ENCODE assay signal across 19 cellular contexts in the genomic region with DNA sequence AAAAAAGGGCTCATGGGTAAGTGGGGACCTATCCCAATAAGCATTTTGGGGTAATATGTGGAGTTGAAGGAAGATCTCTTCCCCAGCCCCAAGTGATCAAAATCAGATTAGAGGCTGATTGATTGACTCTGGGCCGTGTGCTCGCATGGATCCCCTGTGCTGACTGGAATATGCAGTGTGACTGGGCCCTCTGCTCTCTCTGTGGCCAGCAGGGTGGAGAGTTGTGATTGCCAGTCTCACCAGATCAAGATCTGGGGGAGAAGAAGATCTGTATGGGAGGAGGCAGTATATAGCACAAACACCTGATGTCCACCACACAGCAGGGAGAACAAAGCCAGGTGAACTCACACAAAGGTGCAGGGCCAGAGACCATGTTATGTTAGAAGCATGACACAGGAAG. TPM values are rescaled to one million over a fixed set of nuclear protein-coding genes. Genes with fewer than 3 reads are reported as not detected.
DNase-seq lines count a peak whose midpoint lies in the region; ATAC-seq and TF ChIP-seq lines count a peak whose summit lies in the region.
"Had no signal": no experiment of that assay in that cellular context is flagged by ENCODE, and none has a peak within 500 bp of the region (broad histone marks: within the 10 kb centered on the region; RNA-seq: fewer than 3 reads in every experiment).

No MANE protein-coding gene starts in this region.

- no peak overlapping the region for H2BK15ac ChIP-seq in H9 (ENCODE audit: low read depth, low read length)

- H4K8ac ChIP-seq in H9 (replicated peaks; ENCODE audit: insufficient read length, low read depth, low read length) (no peak overlapping the region), trophoblast cell (ENCODE audit: low read depth, low read length) (no peak overlapping the region)

- H2AK5ac ChIP-seq in H9 (ENCODE audit: insufficient read length, low read length) (no peak overlapping the region), trophoblast cell (ENCODE audit: low read length) (no peak overlapping the region)

- WGBS in H9 (ENCODE audit: extremely low coverage, insufficient read length, low lambda C conversion rate), result no CpG with 5 or more reads among the region's 2 CpGs
- WGBS in trophoblast cell (ENCODE audit: extremely low coverage, insufficient coverage, insufficient read length), result no CpG with 5 or more reads among the region's 2 CpGs

- no peaks in the 10 kb centered on the region for H3K79me2 ChIP-seq in H9 (ENCODE audit: insufficient read depth, low read length)
- no peaks in the 10 kb centered on the region for H3K79me2 ChIP-seq in trophoblast cell (ENCODE audit: control insufficient read depth, insufficient read depth, low read length, poor library complexity)

- H2BK120ac ChIP-seq in H9 (ENCODE audit: low read depth, low read length, poor library complexity, severe bottlenecking) (no peak overlapping the region), trophoblast cell (ENCODE audit: insufficient read depth, low read length, poor library complexity) (no peak overlapping the region)

- DNase-seq in NCI-H82 (lab: John Stamatoyannopoulos, UW) (peak; percentile 56), NCI-H82 treated with DMSO at 0.1 percent for 48 hours (lab: John Stamatoyannopoulos, UW; ENCODE audit: unreplicated experiment) (no peak), H9 (no peak), trophoblast cell (no peak), NCI-H2227 (lab: John Stamatoyannopoulos, UW; ENCODE audit: unreplicated experiment) (no peak), D341Med (ENCODE audit: low spot score) (no peak)
- DNase-seq: CD4-positive, alpha-beta T cell; CD8-positive, alpha-beta memory T cell; DMS53; DMS79 treated with DMSO at 0.1 percent for 48 hours; GF-D8; GOT3; HCEC 1CT had no signal

- H3K9me3 ChIP-seq in H9 (ENCODE audit: control insufficient read depth, low read depth, low read length), result no peaks in the 10 kb centered on the region
- H3K9me3 ChIP-seq in trophoblast cell (ENCODE audit: insufficient read depth, low read depth, low read length), result no peaks in the 10 kb centered on the region
- H3K9me3 ChIP-seq: BLaER1 had no signal

- H3K79me1 ChIP-seq in H9 (ENCODE audit: insufficient read depth, low read depth, low read length, poor library complexity, severe bottlenecking) (no peaks in the 10 kb centered on the region), trophoblast cell (ENCODE audit: low read length) (no peaks in the 10 kb centered on the region)

- H2BK5ac ChIP-seq in H9 (ENCODE audit: insufficient read length, low read length) (no peak overlapping the region), trophoblast cell (ENCODE audit: low read depth, low read length, poor library complexity) (no peak overlapping the region)

- no peak overlapping the region for H3K4ac ChIP-seq in H9 (ENCODE audit: low read depth, low read length)
- no peak overlapping the region for H3K4ac ChIP-seq in trophoblast cell (ENCODE audit: low read depth, low read length)

- H3K4me1 ChIP-seq in H9 (ENCODE audit: insufficient read depth, low read length) (no peaks in the 10 kb centered on the region), trophoblast cell (ENCODE audit: control insufficient read depth in 1 of 2, insufficient read depth in 2 of 2, low read length in 2 of 2) (no peaks in the 10 kb centered on the region)

- no peaks in the 10 kb centered on the region for H3K27me3 Mint-ChIP-seq in H9 (ENCODE audit: low read depth)
- no peaks in the 10 kb centered on the region for H3K27me3 Mint-ChIP-seq in dendritic cell treated with granulocyte-macrophage colony-stimulating factor and Interleukin-4, amounts not matched to agents 40 ng/mL and 50 ng/mL, for 4 days
- H3K27me3 Mint-ChIP-seq: B cell had no signal

- H3K4me2 ChIP-seq in H9 (ENCODE audit: insufficient read depth, insufficient read length, low read length) (no peak overlapping the region), trophoblast cell (ENCODE audit: low read length) (no peak overlapping the region)
- H3K4me2 ChIP-seq: BLaER1 had no signal

- TF ChIP-seq CTCF in H9 (conservative IDR thresholded peaks at IDR 0.05), result no peak

- peak overlapping the region; percentile 80 for H4K5ac ChIP-seq in H9 (ENCODE audit: insufficient read length, low read depth, low read length)

- H2BK12ac ChIP-seq in H9 (ENCODE audit: insufficient read length, low read depth, low read length) (no peak overlapping the region), trophoblast cell (ENCODE audit: low read length) (no peak overlapping the region)

- H3K14ac ChIP-seq in H9 (ENCODE audit: insufficient read depth, low read length) (no peak overlapping the region), trophoblast cell (ENCODE audit: low read length) (no peak overlapping the region)

- ATAC-seq in HG03460 (IDR thresholded peaks at IDR 0.05; ENCODE audit: unreplicated experiment), result no peak

- H3K56ac ChIP-seq in H9 (ENCODE audit: insufficient read length, low read depth, low read length), result no peak overlapping the region

- H4K20me1 ChIP-seq in H9 (ENCODE audit: control insufficient read depth, insufficient read depth, insufficient read length), result no peaks in the 10 kb centered on the region
- H4K20me1 ChIP-seq: BLaER1 had no signal

- H3K27me3 ChIP-seq in H9 (ENCODE audit: insufficient read depth, low read length) (no peaks in the 10 kb centered on the region), trophoblast cell (ENCODE audit: insufficient read depth, low read length) (no peaks in the 10 kb centered on the region)
- H3K27me3 ChIP-seq: BLaER1 had no signal

- H2AFZ ChIP-seq in H9 (ENCODE audit: low read length), result no peak overlapping the region
- no peak overlapping the region for H2AFZ ChIP-seq in trophoblast cell (ENCODE audit: insufficient read depth, low read length, poor library complexity)

- no peak overlapping the region for H3K4me3 ChIP-seq in trophoblast cell (ENCODE audit: low read depth, low read length)
- H3K4me3 ChIP-seq: BLaER1 had no signal

- H3K27ac ChIP-seq in H9 (ENCODE audit: insufficient read length, low read depth, low read length), result no peak overlapping the region
- no peak overlapping the region for H3K27ac ChIP-seq in trophoblast cell (ENCODE audit: low read depth, low read length)
- H3K27ac ChIP-seq: 22Rv1, BLaER1, C4-2B had no signal

- peak overlapping the region in 1 of 3 experiments; percentile 59; a peak in 1 of 7 replicates for H3K27ac Mint-ChIP-seq in H9
- peak overlapping the region; percentile 85 for H3K27ac Mint-ChIP-seq in dendritic cell treated with granulocyte-macrophage colony-stimulating factor and Interleukin-4, amounts not matched to agents 40 ng/mL and 50 ng/mL, for 4 days
- H3K27ac Mint-ChIP-seq: B cell; CD4-positive, alpha-beta T cell; CD8-positive, alpha-beta memory T cell had no signal

- no peaks in the 10 kb centered on the region for H3K9me3 Mint-ChIP-seq in H9
- no peaks in the 10 kb centered on the region for H3K9me3 Mint-ChIP-seq in dendritic cell treated with granulocyte-macrophage colony-stimulating factor and Interleukin-4, amounts not matched to agents 40 ng/mL and 50 ng/mL, for 4 days
- H3K9me3 Mint-ChIP-seq: CD4-positive, alpha-beta T cell; CD8-positive, alpha-beta memory T cell had no signal

- intact Hi-C loops in dendritic cell treated with granulocyte-macrophage colony-stimulating factor and Interleukin-4, amounts not matched to agents 40 ng/mL and 50 ng/mL, for 4 days (cut with micrococcal nuclease), result no loop called here

- H3K23ac ChIP-seq in H9 (ENCODE audit: insufficient read length, low read depth, low read length) (no peak overlapping the region), trophoblast cell (ENCODE audit: low read length) (no peak overlapping the region)

- H3K18ac ChIP-seq in H9 (ENCODE audit: insufficient read length, low read depth, low read length), result no peak overlapping the region
- H3K18ac ChIP-seq in trophoblast cell (ENCODE audit: low read length), result no peak overlapping the region

- peak overlapping the region; percentile 80 for H4K12ac ChIP-seq in trophoblast cell (ENCODE audit: low read depth, low read length)

- H3T11ph ChIP-seq in H9 (ENCODE audit: low read length), result no peak overlapping the region

- peaks cover 2 to 13% (median 7%) of the 10 kb centered on the region in 3 experiments; a peak in 6 of 7 replicates for H3K36me3 Mint-ChIP-seq in H9 (ENCODE audit: insufficient read depth in 1 of 3, low read depth in 3 of 3)
- peaks cover 12% of the 10 kb centered on the region for H3K36me3 Mint-ChIP-seq in dendritic cell treated with granulocyte-macrophage colony-stimulating factor and Interleukin-4, amounts not matched to agents 40 ng/mL and 50 ng/mL, for 4 days (ENCODE audit: low read depth)

- no peak overlapping the region for H3K4me3 Mint-ChIP-seq in H9
- H3K4me3 Mint-ChIP-seq in dendritic cell treated with granulocyte-macrophage colony-stimulating factor and Interleukin-4, amounts not matched to agents 40 ng/mL and 50 ng/mL, for 4 days, result no peak overlapping the region
- H3K4me3 Mint-ChIP-seq: B cell; CD4-positive, alpha-beta T cell; CD8-positive, alpha-beta memory T cell had no signal

- H4K91ac ChIP-seq in H9 (ENCODE audit: insufficient read length, low read depth, low read length) (no peak overlapping the region), trophoblast cell (ENCODE audit: low read depth, low read length) (no peak overlapping the region)

- peaks cover under 1 to 3% of the 10 kb centered on the region in 2 experiments for H3K36me3 ChIP-seq in trophoblast cell (ENCODE audit: control insufficient read depth in 1 of 2, insufficient read depth in 2 of 2, low read length in 2 of 2)
- H3K36me3 ChIP-seq: BLaER1 had no signal

- H2BK20ac ChIP-seq in H9 (ENCODE audit: low read depth, low read length, poor library complexity, severe bottlenecking), result no peak overlapping the region

- no peak overlapping the region for H3K9ac ChIP-seq in H9 (ENCODE audit: extremely low read depth, insufficient read length, low read length)
- H3K9ac ChIP-seq in trophoblast cell (ENCODE audit: low read length), result no peak overlapping the region
- H3K9ac ChIP-seq: BLaER1 had no signal

- H3K4me1 Mint-ChIP-seq in H9, result peaks cover under 1 to 3% of the 10 kb centered on the region in 2 experiments; a peak in 2 of 4 replicates
- H3K4me1 Mint-ChIP-seq in dendritic cell treated with granulocyte-macrophage colony-stimulating factor and Interleukin-4, amounts not matched to agents 40 ng/mL and 50 ng/mL, for 4 days (ENCODE audit: low read depth), result peaks cover 42% of the 10 kb centered on the region

- H3K23me2 ChIP-seq in H9 (ENCODE audit: insufficient read length, low read depth, low read length, poor library complexity, severe bottlenecking), result no peaks in the 10 kb centered on the region

RNA-seq across cellular contexts. Expression of gene NUDT16, which starts 8.8 kb away (rescaled TPM):
- total RNA-seq in H9 (2021), result 16.9 and 18.2 TPM in 2 replicates
- 5.8 and 6.6 TPM in 2 replicates for polyA plus RNA-seq in trophoblast cell (2013)
